In genomic region chr9:107489144-107489673, GRCh38 we compare ENCODE assay signal across 7 cellular contexts. TPM values are rescaled to one million over a fixed set of nuclear protein-coding genes. Genes with fewer than 3 reads are reported as not detected.
A peak's percentile ranks its signal among the peaks of the same experiment; 100 is the strongest.
DNase-seq lines count a peak whose midpoint lies in the region; ATAC-seq and TF ChIP-seq lines count a peak whose summit lies in the region.

No MANE protein-coding gene starts in this region.

- H3F3A ChIP-seq in PC-3 (ENCODE audit: low read length, unreplicated experiment), result no peaks in the 10 kb centered on the region

- TF ChIP-seq CTCF in HFFc6 (IDR thresholded peaks at IDR 0.05) (peak; percentile 6; the same call in 1 of the 2 replicates), PC-3 (conservative IDR thresholded peaks at IDR 0.05; ENCODE audit: low read depth, low read length) (no peak), osteocyte (IDR thresholded peaks at IDR 0.05) (no peak)

- no peaks in the 10 kb centered on the region for H3K9me2 ChIP-seq in PC-3 (replicated peaks; ENCODE audit: low read length)

- peak overlapping the region; percentile 92 for H3K9ac ChIP-seq in PC-3 (ENCODE audit: low read length)

- H3K27ac ChIP-seq in PC-3 (ENCODE audit: low read length), result peak overlapping the region; percentile 40

- peaks cover 19% of the 10 kb centered on the region for H3K36me3 ChIP-seq in PC-3 (ENCODE audit: low read depth, low read length)

- POLR2A ChIA-PET in PC-3 (lab: Charles Lee; ENCODE audit: unreplicated experiment), result interaction anchor here (0.6 to 0.7 kb wide), 4 partner anchors 72 to 1211 kb away, joined by 3 to 10 read pairs (median 4); no protein-coding TSS in a partner anchor

- no TSS peak for BruUV-seq in PC-3 (replicated peaks; lab: Mats Ljungman, UMichigan)

- H3K79me2 ChIP-seq in PC-3 (ENCODE audit: low read length), result peaks cover 47% of the 10 kb centered on the region

- intact Hi-C loops in PC-3 (cut with micrococcal nuclease), result loop anchor here (5.0 to 10.0 kb wide), 3 partner anchors 248 to 666 kb away; no protein-coding TSS in a partner anchor

- no peak for DNase-seq in HFFc6
- DNase-seq in PC-3, result peak; percentile 11
- DNase-seq in osteocyte (ENCODE audit: extremely low spot score, unreplicated experiment), result no peak
- DNase-seq in NCI-H2081 (lab: John Stamatoyannopoulos, UW), result no peak
- no peak for DNase-seq in AG08395 (ENCODE audit: low spot score)

- H3K4me3 Mint-ChIP-seq in HFFc6 (peak overlapping the region; percentile 86), osteocyte (ENCODE audit: unreplicated experiment) (peak overlapping the region; percentile 97)

- H3K27me3 ChIP-seq in PC-3 (ENCODE audit: low read length), result no peaks in the 10 kb centered on the region

- peak overlapping the region; percentile 95 for H3K4me2 ChIP-seq in PC-3 (ENCODE audit: low read length)

- no peaks in the 10 kb centered on the region for H3K9me3 ChIP-seq in PC-3 (ENCODE audit: low read length)

- CTCF ChIA-PET in PC-3 (lab: Charles Lee), result no interaction called here

- peaks cover 21% of the 10 kb centered on the region for H3K4me1 ChIP-seq in PC-3 (ENCODE audit: insufficient read depth, low read length)

- ATAC-seq in GM18870 (IDR thresholded peaks at IDR 0.05; ENCODE audit: unreplicated experiment) (peak; percentile 20), PC-3 (peak; percentile 15), esophagus mucosa (peak; percentile 37)

- no peak overlapping the region for H2AFZ ChIP-seq in PC-3 (ENCODE audit: low read length)

- peaks cover 8% of the 10 kb centered on the region for H3K27me3 Mint-ChIP-seq in HFFc6 (ENCODE audit: insufficient read depth)
- no peaks in the 10 kb centered on the region for H3K27me3 Mint-ChIP-seq in osteocyte (ENCODE audit: unreplicated experiment)

- peaks cover 35% of the 10 kb centered on the region for H4K20me1 ChIP-seq in PC-3 (ENCODE audit: low read length)

- H3K4me1 Mint-ChIP-seq in HFFc6 (ENCODE audit: low read depth) (peaks cover 12% of the 10 kb centered on the region), osteocyte (ENCODE audit: unreplicated experiment) (peaks cover 44% of the 10 kb centered on the region)

- peak overlapping the region; percentile 89 for H3K4me3 ChIP-seq in PC-3 (ENCODE audit: low read length)

- H3K9me3 Mint-ChIP-seq in HFFc6, result no peaks in the 10 kb centered on the region
- no peaks in the 10 kb centered on the region for H3K9me3 Mint-ChIP-seq in osteocyte (ENCODE audit: unreplicated experiment)

- H3K27ac Mint-ChIP-seq in HFFc6, result peak overlapping the region; percentile 59
- H3K27ac Mint-ChIP-seq in osteocyte (ENCODE audit: unreplicated experiment), result peak overlapping the region; percentile 98

- H3K36me3 Mint-ChIP-seq in HFFc6 (ENCODE audit: low read depth), result no peaks in the 10 kb centered on the region
- H3K36me3 Mint-ChIP-seq in osteocyte (ENCODE audit: unreplicated experiment), result peaks cover 23% of the 10 kb centered on the region

RNA-seq across cellular contexts. Expression of gene KLF4, which starts 0.4 kb away (rescaled TPM):
- total RNA-seq in HFFc6 (2021; fragmentation: NEBNext Ultra II Directional; extraction: Animal tissue kit (Norgen Biotek cat#: 25700)), result 1 to 10 TPM; 1.3 to 3.3 (median 2.4) TPM
- total RNA-seq in PC-3 (2014; rRNA removed) (38.8 and 55.1 TPM in 2 replicates), esophagus mucosa (113 TPM), osteocyte (113 and 131 TPM in 2 replicates)
